In genomic region chr10:91250341-91250740, GRCh38 we compare ENCODE assay signal across 25 cellular contexts. TPM values are rescaled to one million over a fixed set of nuclear protein-coding genes. Genes with fewer than 3 reads are reported as not detected.
DNase-seq lines count a peak whose midpoint lies in the region; ATAC-seq lines count a peak whose summit lies in the region.
"Had no signal": no experiment of that assay in that cellular context is flagged by ENCODE, and none has a peak within 500 bp of the region (broad histone marks: within the 10 kb centered on the region; RNA-seq: fewer than 3 reads in every experiment).

No MANE protein-coding gene starts in this region.

- H3K27ac Mint-ChIP-seq in activated naive CD4-positive, alpha-beta T cell treated with anti-CD3 and anti-CD28 coated beads, Interleukin-2, amount 10 ng/mL, durations not matched to agents 7 days and 5 days = peak overlapping the region; percentile 30
- H3K27ac Mint-ChIP-seq in activated naive CD4-positive, alpha-beta T cell treated with anti-CD3 and anti-CD28 coated beads, Interleukin-2, amount 50 U/mL, for 72 hours = no peak overlapping the region
- peak overlapping the region in 2 of 3 donors; percentile 19 to 46 for H3K27ac Mint-ChIP-seq in IgD-negative memory B cell
- H3K27ac Mint-ChIP-seq in stimulated activated naive B cell treated with anti-CD40 and anti-IgM and Interleukin-4, amounts not matched to agents 10 μg/mL and 1 μg/mL and 100 μg/mL, for 72 hours = peak overlapping the region; percentile 26
- H3K27ac Mint-ChIP-seq: type B pancreatic cell had no signal

- ATAC-seq in activated naive CD4-positive, alpha-beta T cell treated with anti-CD3 and anti-CD28 coated beads, Interleukin-2, amount 50 U/mL, for 72 hours = no peak
- ATAC-seq in stimulated activated naive B cell treated with anti-CD40 and anti-IgM and Interleukin-4, amounts not matched to agents 10 μg/mL and 1 μg/mL and 100 μg/mL, for 72 hours (replicated peaks) = peak in 1 of 2 donors; percentile 51
- ATAC-seq in HG03045 (IDR thresholded peaks at IDR 0.05; ENCODE audit: unreplicated experiment) (no peak), GM19463 (IDR thresholded peaks at IDR 0.05; ENCODE audit: unreplicated experiment) (no peak)
- ATAC-seq: HCT116, left lobe of liver had no signal

- H3K4me1 Mint-ChIP-seq in activated naive CD4-positive, alpha-beta T cell treated with anti-CD3 and anti-CD28 coated beads, Interleukin-2, amount 10 ng/mL, durations not matched to agents 7 days and 5 days = peaks cover 8% of the 10 kb centered on the region
- peaks cover 2 to 13% (median 7%) of the 10 kb centered on the region in 3 donors for H3K4me1 Mint-ChIP-seq in IgD-negative memory B cell
- peaks cover 12 to 13% of the 10 kb centered on the region in 2 donors for H3K4me1 Mint-ChIP-seq in stimulated activated naive B cell treated with anti-CD40 and anti-IgM and Interleukin-4, amounts not matched to agents 10 μg/mL and 1 μg/mL and 100 μg/mL, for 72 hours

- DNase-seq in activated naive CD4-positive, alpha-beta T cell treated with anti-CD3 and anti-CD28 coated beads, Interleukin-2, amount 10 ng/mL, durations not matched to agents 7 days and 5 days = no peak
- no peak for DNase-seq in activated naive CD4-positive, alpha-beta T cell treated with anti-CD3 and anti-CD28 coated beads, Interleukin-2, amount 50 U/mL, for 72 hours (ENCODE audit: low spot score in 2 of 2)
- DNase-seq in caudate nucleus (lab: John Stamatoyannopoulos, UW) (no peak), Ammon's horn (ENCODE audit: low spot score) (no peak)
- no peak for DNase-seq in stimulated activated naive B cell treated with anti-CD40 and anti-IgM and Interleukin-4, amounts not matched to agents 10 μg/mL and 1 μg/mL and 100 μg/mL, for 72 hours
- DNase-seq: activated CD4-positive, alpha-beta T cell treated with anti-CD3 and anti-CD28 coated beads, Interleukin-2, amount 50 U/mL, for 4 hours; activated CD8-positive, alpha-beta memory T cell treated with anti-CD3 and anti-CD28 coated beads, Interleukin-2, amount 50 U/mL, for 48 hours; cerebellar nuclear complex; COR-L47; DMS53; GF-D8; hypothalamus; immature natural killer cell; MV-4-11; NCI-H524 treated with DMSO at 0.1 percent for 48 hours; PC-9; SHP77; T1000 had no signal

- H3K4me3 Mint-ChIP-seq in activated naive CD4-positive, alpha-beta T cell treated with anti-CD3 and anti-CD28 coated beads, Interleukin-2, amount 10 ng/mL, durations not matched to agents 7 days and 5 days = no peak overlapping the region
- no peak overlapping the region for H3K4me3 Mint-ChIP-seq in IgD-negative memory B cell
- no peak overlapping the region for H3K4me3 Mint-ChIP-seq in stimulated activated naive B cell treated with anti-CD40 and anti-IgM and Interleukin-4, amounts not matched to agents 10 μg/mL and 1 μg/mL and 100 μg/mL, for 72 hours
- H3K4me3 Mint-ChIP-seq: immature natural killer cell, type B pancreatic cell had no signal

- peaks cover 36% of the 10 kb centered on the region for H3K36me3 Mint-ChIP-seq in activated naive CD4-positive, alpha-beta T cell treated with anti-CD3 and anti-CD28 coated beads, Interleukin-2, amount 10 ng/mL, durations not matched to agents 7 days and 5 days
- peaks cover 11 to 26% of the 10 kb centered on the region in 2 donors for H3K36me3 Mint-ChIP-seq in activated naive CD4-positive, alpha-beta T cell treated with anti-CD3 and anti-CD28 coated beads, Interleukin-2, amount 50 U/mL, for 72 hours
- peaks cover 2% of the 10 kb centered on the region for H3K36me3 Mint-ChIP-seq in IgD-negative memory B cell
- H3K36me3 Mint-ChIP-seq in stimulated activated naive B cell treated with anti-CD40 and anti-IgM and Interleukin-4, amounts not matched to agents 10 μg/mL and 1 μg/mL and 100 μg/mL, for 72 hours = peaks cover 29 to 36% of the 10 kb centered on the region in 2 donors
- H3K36me3 Mint-ChIP-seq: type B pancreatic cell had no signal

- no peaks in the 10 kb centered on the region for H3K9me3 Mint-ChIP-seq in activated naive CD4-positive, alpha-beta T cell treated with anti-CD3 and anti-CD28 coated beads, Interleukin-2, amount 10 ng/mL, durations not matched to agents 7 days and 5 days
- H3K9me3 Mint-ChIP-seq in activated naive CD4-positive, alpha-beta T cell treated with anti-CD3 and anti-CD28 coated beads, Interleukin-2, amount 50 U/mL, for 72 hours = no peaks in the 10 kb centered on the region
- no peaks in the 10 kb centered on the region for H3K9me3 Mint-ChIP-seq in IgD-negative memory B cell
- no peaks in the 10 kb centered on the region for H3K9me3 Mint-ChIP-seq in stimulated activated naive B cell treated with anti-CD40 and anti-IgM and Interleukin-4, amounts not matched to agents 10 μg/mL and 1 μg/mL and 100 μg/mL, for 72 hours
- H3K9me3 Mint-ChIP-seq: immature natural killer cell, type B pancreatic cell had no signal

- H3K27ac ChIP-seq in caudate nucleus (ENCODE audit: low read depth, low read length) = peak overlapping the region; percentile 4
- H3K27ac ChIP-seq: KMS-11, PC-9 had no signal

- CTCF ChIA-PET in activated naive CD4-positive, alpha-beta T cell treated with anti-CD3 and anti-CD28 coated beads, Interleukin-2, amount 10 ng/mL, durations not matched to agents 7 days and 5 days (lab: Charles Lee) = interaction anchor here (0.8 to 6.6 kb wide), 25 partner anchors 9 to 371 kb away, joined by 3 to 129 read pairs (median 5); no protein-coding TSS in a partner anchor

- H3K27me3 Mint-ChIP-seq in activated naive CD4-positive, alpha-beta T cell treated with anti-CD3 and anti-CD28 coated beads, Interleukin-2, amount 10 ng/mL, durations not matched to agents 7 days and 5 days = no peaks in the 10 kb centered on the region
- H3K27me3 Mint-ChIP-seq in IgD-negative memory B cell = no peaks in the 10 kb centered on the region
- H3K27me3 Mint-ChIP-seq in stimulated activated naive B cell treated with anti-CD40 and anti-IgM and Interleukin-4, amounts not matched to agents 10 μg/mL and 1 μg/mL and 100 μg/mL, for 72 hours = no peaks in the 10 kb centered on the region
- H3K27me3 Mint-ChIP-seq: type B pancreatic cell had no signal

RNA-seq across cellular contexts. Expression of gene PCGF5, which starts 29.9 kb away (rescaled TPM):
- total RNA-seq in activated naive CD4-positive, alpha-beta T cell treated with anti-CD3 and anti-CD28 coated beads, Interleukin-2, amount 50 U/mL, for 72 hours = 10 to 100 TPM; 29.1 to 37.5 TPM
- polyA plus RNA-seq in IgD-negative memory B cell = 81.7 TPM

Comparison
In these comparisons a context has a peak if more than half of its experiments do, and no peak if none do; other contexts are left out.
1. H3K27ac Mint-ChIP-seq: peak in activated naive CD4-positive, alpha-beta T cell treated with anti-CD3 and anti-CD28 coated beads, Interleukin-2, amount 10 ng/mL, durations not matched to agents 7 days and 5 days (single experiment), IgD-negative memory B cell (2 of 3) and stimulated activated naive B cell treated with anti-CD40 and anti-IgM and Interleukin-4, amounts not matched to agents 10 μg/mL and 1 μg/mL and 100 μg/mL, for 72 hours (single experiment); none in activated naive CD4-positive, alpha-beta T cell treated with anti-CD3 and anti-CD28 coated beads, Interleukin-2, amount 50 U/mL, for 72 hours (0 of 2).